ENCODE assay signal across 15 cellular contexts in genomic region chr9:76107487-76107886, GRCh38.
DNase-seq lines count a peak whose midpoint lies in the region; ATAC-seq and TF ChIP-seq lines count a peak whose summit lies in the region.
"Had no signal": no experiment of that assay in that cellular context is flagged by ENCODE, and none has a peak within 500 bp of the region (broad histone marks: within the 10 kb centered on the region; RNA-seq: fewer than 3 reads in every experiment).

No MANE protein-coding gene starts in this region.

- intact Hi-C loops in heart right ventricle (cut with DNase I) (loop anchor here in 1 of 10 donors (5.0 kb wide), 1 partner anchor 45 kb away; no protein-coding TSS in a partner anchor), sciatic nerve (cut with DNase I) (no loop called here)

- H3K27me3 ChIP-seq in BJ (ENCODE audit: control insufficient read depth, insufficient read depth, low read length) (no peaks in the 10 kb centered on the region), heart right ventricle (no peaks in the 10 kb centered on the region)

- WGBS in heart right ventricle, 2 donors: 77 to 79% methylated on average over 4 of the region's 4 CpGs

- H3K9me3 ChIP-seq in heart right ventricle: no peaks in the 10 kb centered on the region

- in situ Hi-C loops in astrocyte of the spinal cord (cut with HindIII; ENCODE audit: low sequenced_read_pairs): no loop called here

- no peak overlapping the region for H3K27ac ChIP-seq in heart right ventricle

- no peaks in the 10 kb centered on the region for H3K36me3 ChIP-seq in BJ (ENCODE audit: control insufficient read depth, insufficient read depth, low read length)
- H3K36me3 ChIP-seq in heart right ventricle: peaks cover 0 to 19% (median 0%) of the 10 kb centered on the region in 9 donors

- POLR2A ChIA-PET in BJ (lab: Charles Lee): no interaction called here

- TF ChIP-seq CTCF in BJ (IDR thresholded peaks at IDR 0.05; ENCODE audit: insufficient read depth, low read depth, low read length) (no peak), astrocyte of the spinal cord (IDR thresholded peaks at IDR 0.05; ENCODE audit: low read depth, low read length) (no peak), heart right ventricle (IDR thresholded peaks at IDR 0.05) (no peak)

- H3K4me1 ChIP-seq in heart right ventricle: peaks cover 0 to 19% (median 4%) of the 10 kb centered on the region in 9 donors

- peak; percentile 8 for DNase-seq in BJ (ENCODE audit: low read depth)
- DNase-seq in astrocyte of the spinal cord (ENCODE audit: low read depth, low spot score): peak; percentile 81
- peak in 1 of 2 donors; percentile 12 for DNase-seq in heart right ventricle
- no peak for DNase-seq in sciatic nerve (ENCODE audit: low spot score)
- no peak for DNase-seq in activated T-cell treated with anti-CD3 and anti-CD28 coated beads, Interleukin-2, amount 50 U/mL, for 1 hour
- DNase-seq in iPS-NIHi7 (ENCODE audit: extremely low spot score): no peak
- no peak for DNase-seq in NOMO-1 (lab: John Stamatoyannopoulos, UW; ENCODE audit: unreplicated experiment in 2 of 2)
- no peak for DNase-seq in HK-2 (ENCODE audit: unreplicated experiment)
- DNase-seq: activated naive CD4-positive, alpha-beta T cell; GF-D8; immature natural killer cell; NCI-H1694; NCI-H446 treated with DMSO at 0.1 percent for 48 hours; SIG-M5; T-helper 2 cell had no signal

- no peak overlapping the region for H3K4me3 ChIP-seq in BJ (ENCODE audit: low read depth, low read length)
- no peak overlapping the region for H3K4me3 ChIP-seq in astrocyte of the spinal cord (ENCODE audit: low read depth, low read length)
- no peak overlapping the region for H3K4me3 ChIP-seq in heart right ventricle

- CTCF ChIA-PET in BJ (lab: Yijun Ruan, JAX): no interaction called here

- ATAC-seq in heart right ventricle: peak in 7 of 8 donors; percentile 51 to 84 (median 68)
- ATAC-seq in sciatic nerve: peak; percentile 88

Comparison
In these comparisons a context has a peak if more than half of its experiments do, and no peak if none do; other contexts are left out.
1. DNase-seq: peak in BJ (single experiment) and astrocyte of the spinal cord (single experiment); none in sciatic nerve (single experiment), activated T-cell treated with anti-CD3 and anti-CD28 coated beads, Interleukin-2, amount 50 U/mL, for 1 hour (single experiment), iPS-NIHi7 (single experiment), NOMO-1 (0 of 2) and HK-2 (single experiment).